ENCODE assay signal across 18 cellular contexts in the genomic region with DNA sequence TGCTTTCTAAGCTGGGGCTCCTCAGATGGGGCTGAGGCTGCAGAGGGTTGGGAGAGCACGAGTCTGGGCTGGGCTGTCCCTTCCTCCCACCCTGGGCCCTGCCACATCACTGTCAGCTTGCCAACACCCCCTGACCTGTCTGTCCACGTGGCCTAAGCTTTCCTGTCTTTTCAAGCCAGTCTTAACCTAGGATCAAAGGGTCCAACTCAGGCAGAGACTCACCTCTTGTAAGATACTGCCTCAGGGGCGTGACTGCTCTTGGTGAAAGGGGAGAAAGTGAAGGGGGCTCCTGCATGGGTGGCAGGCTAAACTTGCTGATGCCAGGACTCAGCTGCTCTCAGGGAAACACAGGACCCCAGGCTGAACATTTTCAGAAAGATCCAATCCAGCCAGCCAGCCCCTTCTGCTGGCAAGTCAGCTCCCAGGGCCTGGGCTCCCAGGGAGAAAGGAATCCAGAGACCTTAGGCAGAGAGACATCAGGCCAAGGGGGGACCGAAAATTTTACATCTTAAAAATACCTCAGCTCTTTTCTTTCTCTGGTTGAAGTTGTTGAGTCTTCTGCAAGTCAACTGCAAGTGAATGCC.
DNase-seq lines count a peak whose midpoint lies in the region; ATAC-seq, FAIRE-seq and TF ChIP-seq lines count a peak whose summit lies in the region.
"Had no signal": no experiment of that assay in that cellular context is flagged by ENCODE, and none has a peak within 500 bp of the region (broad histone marks: within the 10 kb centered on the region; RNA-seq: fewer than 3 reads in every experiment).

No MANE protein-coding gene starts in this region.

- 18% methylated on average over 4 of the region's 4 CpGs for WGBS in HepG2 (ENCODE audit: low lambda C conversion rate)

- in situ Hi-C loops in HepG2 (cut with HindIII; ENCODE audit: extremely low pct_ligation_motif_present, low pct_unique_long_range_greater_than_20kb), result no loop called here

- DNase-seq in T-helper 1 cell, result no peak
- peak; percentile 19 for DNase-seq in RWPE2 (ENCODE audit: low spot score)
- DNase-seq in HepG2 (ENCODE audit: low spot score), result no peak
- DNase-seq in vagina (ENCODE audit: extremely low spot score in 2 of 2), result no peak
- no peak for DNase-seq in DMS114 treated with DMSO at 0.1 percent for 48 hours (lab: John Stamatoyannopoulos, UW; ENCODE audit: unreplicated experiment)
- DNase-seq: 8988T; activated CD4-positive, alpha-beta T cell treated with anti-CD3 and anti-CD28 coated beads for 48 hours; anterior cingulate cortex; DMS53; GOT3; NCI-H2029 treated with DMSO at 0.1 percent for 48 hours; NCI-H524 treated with DMSO at 0.1 percent for 48 hours; PC-3 had no signal

- no peaks in the 10 kb centered on the region for H4K20me1 ChIP-seq in HepG2 (ENCODE audit: insufficient read depth, low read length)

- H3K27me3 Mint-ChIP-seq in T-helper 1 cell treated with Interleukin-12 subunit alpha and Interleukin-12 subunit beta and Interleukin-4 antibody, amounts not matched to agents 30 μg/mL and 1 μg/mL, for 36 hours (ENCODE audit: low read depth), result peaks cover 3% of the 10 kb centered on the region
- H3K27me3 Mint-ChIP-seq in stimulated activated memory B cell treated with anti-CD40 and anti-IgM and Interleukin-4, amounts not matched to agents 10 μg/mL and 1 μg/mL and 100 μg/mL, for 72 hours, result peaks cover 32% of the 10 kb centered on the region

- peak overlapping the region; percentile 46 for H3K27ac Mint-ChIP-seq in T-helper 1 cell treated with Interleukin-12 subunit alpha and Interleukin-12 subunit beta and Interleukin-4 antibody, amounts not matched to agents 30 μg/mL and 1 μg/mL, for 36 hours
- H3K27ac Mint-ChIP-seq in stimulated activated memory B cell treated with anti-CD40 and anti-IgM and Interleukin-4, amounts not matched to agents 10 μg/mL and 1 μg/mL and 100 μg/mL, for 72 hours, result peak overlapping the region; percentile 66

- H3K9me3 ChIP-seq in RWPE2 (ENCODE audit: severe bottlenecking) (no peaks in the 10 kb centered on the region), HepG2 (ENCODE audit: low read length) (no peaks in the 10 kb centered on the region), vagina (no peaks in the 10 kb centered on the region)
- H3K9me3 ChIP-seq: SJSA1 had no signal

- POLR2A ChIA-PET in HepG2 (lab: Yijun Ruan, JAX), result interaction anchor here (1.2 to 1.8 kb wide), 3 partner anchors 143 to 147 kb away, joined by 4 to 8 read pairs (median 6); a partner anchor contains a TSS

- intact Hi-C loops in HepG2 (cut with micrococcal nuclease; ENCODE audit: unreplicated experiment) (no loop called here), vagina (cut with DNase I) (loop anchor here (5.0 kb wide), 1 partner anchor 145 kb away; a partner anchor contains a TSS)

- H3K27ac ChIP-seq in RWPE2 (ENCODE audit: poor library complexity, severe bottlenecking) (no peak overlapping the region), HepG2 (ENCODE audit: extremely low read length, insufficient read depth, low read length) (no peak overlapping the region), vagina (no peak overlapping the region)
- H3K27ac ChIP-seq: C4-2B, SJSA1 had no signal

- no peaks in the 10 kb centered on the region for H3K79me2 ChIP-seq in HepG2 (ENCODE audit: insufficient read depth, low read length)

- H3K9me3 Mint-ChIP-seq in T-helper 1 cell treated with Interleukin-12 subunit alpha and Interleukin-12 subunit beta and Interleukin-4 antibody, amounts not matched to agents 30 μg/mL and 1 μg/mL, for 36 hours, result peaks cover 4% of the 10 kb centered on the region
- peaks cover 2% of the 10 kb centered on the region for H3K9me3 Mint-ChIP-seq in stimulated activated memory B cell treated with anti-CD40 and anti-IgM and Interleukin-4, amounts not matched to agents 10 μg/mL and 1 μg/mL and 100 μg/mL, for 72 hours

- H3K27me3 ChIP-seq in RWPE2 (ENCODE audit: insufficient read depth, poor library complexity, severe bottlenecking) (no peaks in the 10 kb centered on the region), HepG2 (ENCODE audit: control insufficient read depth in 1 of 2, insufficient read depth in 2 of 2, low read length in 2 of 2) (peaks cover 14 to 62% of the 10 kb centered on the region in 2 experiments), vagina (no peaks in the 10 kb centered on the region)
- H3K27me3 ChIP-seq: SJSA1 had no signal

- no peak overlapping the region for H3K4me2 ChIP-seq in HepG2 (ENCODE audit: low read depth, low read length)

- CTCF ChIA-PET in HepG2 (lab: Yijun Ruan, JAX; ENCODE audit: low intra/inter-chr PET ratio, low total read pairs), result no interaction called here

- TF ChIP-seq CTCF in RWPE2 (IDR thresholded peaks at IDR 0.05; ENCODE audit: poor library complexity, severe bottlenecking) (no peak), HepG2 (CRISPR knock-in tag; IDR thresholded peaks at IDR 0.05) (no peak), vagina (IDR thresholded peaks at IDR 0.05) (no peak)

- TF ChIP-seq POLR2A in HepG2 (IDR thresholded peaks at IDR 0.05; ENCODE audit: insufficient read depth in 1 of 2, low read depth in 2 of 2, low read length in 2 of 2) (no peak), vagina (IDR thresholded peaks at IDR 0.05) (no peak)

- no peaks in the 10 kb centered on the region for H3K4me1 ChIP-seq in RWPE2 (ENCODE audit: insufficient read depth, poor library complexity, severe bottlenecking)
- H3K4me1 ChIP-seq in HepG2 (ENCODE audit: insufficient read depth, low read length), result peaks cover 45% of the 10 kb centered on the region
- peaks cover 60% of the 10 kb centered on the region for H3K4me1 ChIP-seq in vagina
- H3K4me1 ChIP-seq: SJSA1 had no signal

- FAIRE-seq in HepG2 (lab: Jason Lieb, UNC), result no peak

- H2AFZ ChIP-seq in HepG2 (ENCODE audit: low read length), result no peak overlapping the region

- peaks cover 47% of the 10 kb centered on the region for H3K4me1 Mint-ChIP-seq in T-helper 1 cell treated with Interleukin-12 subunit alpha and Interleukin-12 subunit beta and Interleukin-4 antibody, amounts not matched to agents 30 μg/mL and 1 μg/mL, for 36 hours (ENCODE audit: low read depth)
- H3K4me1 Mint-ChIP-seq in stimulated activated memory B cell treated with anti-CD40 and anti-IgM and Interleukin-4, amounts not matched to agents 10 μg/mL and 1 μg/mL and 100 μg/mL, for 72 hours, result peaks cover 68% of the 10 kb centered on the region

- no TSS peak for BruUV-seq in HepG2 (replicated peaks; lab: Mats Ljungman, UMichigan)

- peaks cover 5% of the 10 kb centered on the region for H3K36me3 Mint-ChIP-seq in T-helper 1 cell treated with Interleukin-12 subunit alpha and Interleukin-12 subunit beta and Interleukin-4 antibody, amounts not matched to agents 30 μg/mL and 1 μg/mL, for 36 hours (ENCODE audit: low read depth)
- no peaks in the 10 kb centered on the region for H3K36me3 Mint-ChIP-seq in stimulated activated memory B cell treated with anti-CD40 and anti-IgM and Interleukin-4, amounts not matched to agents 10 μg/mL and 1 μg/mL and 100 μg/mL, for 72 hours

- no peak for TF ChIP-seq RAD21 in HepG2 (CRISPR knock-in tag; IDR thresholded peaks at IDR 0.05)

- TF ChIP-seq EP300 in HepG2 (IDR thresholded peaks at IDR 0.05; ENCODE audit: low read depth in 2 of 2, low read length in 2 of 2), result no peak
- TF ChIP-seq EP300 in HepG2 (CRISPR knock-in tag; IDR thresholded peaks at IDR 0.05; ENCODE audit: borderline replicate concordance), result no peak

- no peak overlapping the region for H3K4me3 ChIP-seq in RWPE2 (ENCODE audit: severe bottlenecking)
- no peak overlapping the region for H3K4me3 ChIP-seq in HepG2 (replicated peaks in 1 of 3; ENCODE audit: insufficient read depth in 1 of 3, low read depth in 2 of 3, low read length in 3 of 3)
- H3K4me3 ChIP-seq in vagina, result no peak overlapping the region
- H3K4me3 ChIP-seq: SJSA1 had no signal

- no peak overlapping the region for H3K4me3 Mint-ChIP-seq in T-helper 1 cell treated with Interleukin-12 subunit alpha and Interleukin-12 subunit beta and Interleukin-4 antibody, amounts not matched to agents 30 μg/mL and 1 μg/mL, for 36 hours
- H3K4me3 Mint-ChIP-seq in stimulated activated memory B cell treated with anti-CD40 and anti-IgM and Interleukin-4, amounts not matched to agents 10 μg/mL and 1 μg/mL and 100 μg/mL, for 72 hours, result no peak overlapping the region

- no peak overlapping the region for H3K9ac ChIP-seq in HepG2 (ENCODE audit: insufficient read depth, low read depth, low read length)

- H3K36me3 ChIP-seq in RWPE2 (ENCODE audit: low read depth), result no peaks in the 10 kb centered on the region
- no peaks in the 10 kb centered on the region for H3K36me3 ChIP-seq in HepG2 (replicated peaks in 1 of 2; ENCODE audit: control insufficient read depth in 1 of 2, insufficient read depth in 2 of 2, low read length in 2 of 2)
- no peaks in the 10 kb centered on the region for H3K36me3 ChIP-seq in vagina
- H3K36me3 ChIP-seq: SJSA1 had no signal

- ATAC-seq in RWPE2 (ENCODE audit: low read depth) (no peak), HepG2 (no peak), GM21423 (IDR thresholded peaks at IDR 0.05; ENCODE audit: unreplicated experiment) (no peak)
- ATAC-seq in stimulated activated memory B cell treated with anti-CD40 and anti-IgM and Interleukin-4, amounts not matched to agents 10 μg/mL and 1 μg/mL and 100 μg/mL, for 72 hours, result no peak
- ATAC-seq: PC-3 had no signal

TF ChIP-seq in HepG2, 621 proteins besides CTCF, POLR2A, EP300 and RAD21 (continues in another document):
- TF ChIP-seq ZNF446 (CRISPR knock-in tag; IDR thresholded peaks at IDR 0.05), result no peak
- no peak for TF ChIP-seq NFE2L1 (CRISPR knock-in tag; IDR thresholded peaks at IDR 0.05; ENCODE audit: borderline replicate concordance)
- TF ChIP-seq, protein P1, sequence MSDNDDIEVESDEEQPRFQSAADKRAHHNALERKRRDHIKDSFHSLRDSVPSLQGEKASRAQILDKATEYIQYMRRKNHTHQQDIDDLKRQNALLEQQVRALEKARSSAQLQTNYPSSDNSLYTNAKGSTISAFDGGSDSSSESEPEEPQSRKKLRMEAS (IDR thresholded peaks at IDR 0.05), result peak; percentile 25; the same call in 1 of the 2 replicates
- TF ChIP-seq ZNF234 (CRISPR knock-in tag; conservative IDR thresholded peaks at IDR 0.05), result no peak
